ENCODE assay signal across 8 cellular contexts in the genomic region with DNA sequence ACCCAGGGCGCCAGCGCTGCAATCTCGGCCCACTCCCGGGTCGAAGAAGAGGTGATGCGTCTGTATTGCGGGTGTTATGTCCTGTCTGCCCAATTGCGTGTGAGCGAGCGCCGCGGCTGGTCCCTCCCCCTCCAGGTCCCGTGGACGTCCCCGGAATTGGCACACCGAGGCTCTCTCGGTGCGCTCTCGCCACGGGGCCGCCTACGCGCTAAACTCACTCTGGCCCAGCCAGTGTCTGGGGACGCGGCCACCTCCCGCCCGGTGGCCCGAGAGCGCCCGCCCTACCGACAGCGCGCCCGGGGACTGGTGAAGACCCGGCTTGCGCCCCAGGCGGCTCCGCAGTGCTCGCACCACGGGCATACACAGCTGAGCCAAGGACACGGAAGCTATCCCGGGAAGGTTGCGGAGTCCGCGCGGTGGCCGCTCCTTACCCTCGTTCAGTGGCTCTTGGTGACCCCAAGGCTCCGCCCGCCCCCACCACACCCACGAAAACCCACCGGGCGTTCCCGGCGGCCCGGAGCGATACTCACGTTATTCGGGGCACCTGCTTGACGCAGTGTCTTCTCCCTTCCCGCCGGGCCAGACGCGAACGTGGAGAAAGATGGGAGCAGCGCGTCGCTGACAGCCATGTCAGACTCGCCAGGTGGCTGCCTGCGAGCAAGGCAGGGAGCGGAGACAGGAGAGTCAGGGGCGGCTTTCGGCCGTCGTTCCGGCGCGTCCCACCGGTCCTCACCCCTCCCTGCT. TPM values are rescaled to one million over a fixed set of nuclear protein-coding genes. Genes with fewer than 3 reads are reported as not detected.
DNase-seq lines count a peak whose midpoint lies in the region; ATAC-seq and TF ChIP-seq lines count a peak whose summit lies in the region.

No MANE protein-coding gene starts in this region.

- intact Hi-C loops in left lung (cut with DNase I), result loop anchor here in 1 of 2 donors (5.0 kb wide), 1 partner anchor 149 kb away; no protein-coding TSS in a partner anchor

- DNase-seq in NCI-H2227 (lab: John Stamatoyannopoulos, UW; ENCODE audit: unreplicated experiment) (peak; percentile 2), NCI-H2227 treated with DMSO at 0.1 percent for 48 hours (lab: John Stamatoyannopoulos, UW) (no peak), NOMO-1 (lab: John Stamatoyannopoulos, UW; ENCODE audit: unreplicated experiment in 2 of 2) (peak; percentile 64 to 65), coronary artery (ENCODE audit: low spot score) (peak; percentile 93), left lung (peak; percentile 84 to 90), NCI-H1694 treated with DMSO at 0.1 percent for 48 hours (lab: John Stamatoyannopoulos, UW) (no peak), NCI-H2029 treated with DMSO at 0.1 percent for 48 hours (lab: John Stamatoyannopoulos, UW) (no peak)
- DNase-seq in stimulated activated naive CD8-positive, alpha-beta T cell treated with anti-CD3 and anti-CD28 coated beads, Interleukin-15, amount 100 ng/mL, for 72 hours, result peak; percentile 22 to 23

- no peak for TF ChIP-seq CTCF in coronary artery (IDR thresholded peaks at IDR 0.05)
- no peak for TF ChIP-seq CTCF in left lung (IDR thresholded peaks at IDR 0.05)

- H3K27ac ChIP-seq in coronary artery (peak overlapping the region; percentile 95 to 97), left lung (peak overlapping the region; percentile 88 to 96)

- H3K27me3 ChIP-seq in left lung, result peaks cover 0 to 57% of the 10 kb centered on the region in 2 donors

- no peaks in the 10 kb centered on the region for H3K9me3 ChIP-seq in left lung

- peaks cover 10 to 50% of the 10 kb centered on the region in 2 donors for H3K4me1 ChIP-seq in left lung

- H3K4me3 ChIP-seq in coronary artery (peak overlapping the region; percentile 95), left lung (peak overlapping the region; percentile 59 to 85)

- ATAC-seq in left lung, result peak; percentile 45
- no peak for ATAC-seq in stimulated activated naive CD8-positive, alpha-beta T cell treated with anti-CD3 and anti-CD28 coated beads, Interleukin-15, amount 100 ng/mL, for 72 hours

- H3K4me1 Mint-ChIP-seq in stimulated activated naive CD8-positive, alpha-beta T cell treated with anti-CD3 and anti-CD28 coated beads, Interleukin-15, amount 100 ng/mL, for 72 hours, result peaks cover 39% of the 10 kb centered on the region

- H3K9me3 Mint-ChIP-seq in stimulated activated naive CD8-positive, alpha-beta T cell treated with anti-CD3 and anti-CD28 coated beads, Interleukin-15, amount 100 ng/mL, for 72 hours, result no peaks in the 10 kb centered on the region

- peak overlapping the region in 1 of 2 donors; percentile 63 for H3K27ac Mint-ChIP-seq in stimulated activated naive CD8-positive, alpha-beta T cell treated with anti-CD3 and anti-CD28 coated beads, Interleukin-15, amount 100 ng/mL, for 72 hours

- peaks cover 0 to 26% of the 10 kb centered on the region in 2 donors for H3K36me3 ChIP-seq in left lung

- peaks cover 67% of the 10 kb centered on the region for H3K27me3 Mint-ChIP-seq in stimulated activated naive CD8-positive, alpha-beta T cell treated with anti-CD3 and anti-CD28 coated beads, Interleukin-15, amount 100 ng/mL, for 72 hours

- H3K4me3 Mint-ChIP-seq in stimulated activated naive CD8-positive, alpha-beta T cell treated with anti-CD3 and anti-CD28 coated beads, Interleukin-15, amount 100 ng/mL, for 72 hours, result peak overlapping the region; percentile 79 to 82

RNA-seq across cellular contexts. Expression of a gene that starts 1.0 kb away (rescaled TPM):
- 10 to 100 TPM; 45.9 to 62.2 TPM for total RNA-seq in left lung

Comparison
In these comparisons a context has a peak if more than half of its experiments do, and no peak if none do; other contexts are left out.
1. DNase-seq: peak in NCI-H2227 (single experiment), NOMO-1 (2 of 2), coronary artery (single experiment), left lung (2 of 2) and stimulated activated naive CD8-positive, alpha-beta T cell treated with anti-CD3 and anti-CD28 coated beads, Interleukin-15, amount 100 ng/mL, for 72 hours (2 of 2); none in NCI-H2227 treated with DMSO at 0.1 percent for 48 hours (single experiment), NCI-H1694 treated with DMSO at 0.1 percent for 48 hours (single experiment) and NCI-H2029 treated with DMSO at 0.1 percent for 48 hours (single experiment).